ENCODE assay signal across 1 cellular context in genomic region chr13:98332691-98333090, GRCh38.
TF ChIP-seq lines count a peak whose summit lies in the region.

No MANE protein-coding gene starts in this region.

TF ChIP-seq in H1, 55 proteins besides CTCF, POLR2A, EP300 and RAD21 (continued from another document):
- TF ChIP-seq MAFK (IDR thresholded peaks at IDR 0.05; ENCODE audit: low read depth, low read length) (peak; percentile 90), YY1 (IDR thresholded peaks at IDR 0.05; ENCODE audit: low read depth, low read length) (no peak), JUN (IDR thresholded peaks at IDR 0.05; ENCODE audit: low read depth, low read length) (no peak), CHD2 (IDR thresholded peaks at IDR 0.05; ENCODE audit: low read length) (no peak), JUND (IDR thresholded peaks at IDR 0.05; ENCODE audit: low read length) (no peak), HDAC6 (IDR thresholded peaks at IDR 0.05; ENCODE audit: low read depth, low read length) (no peak)
TF ChIP-seq in H1: peak in this region for 3.
